1 cellular context compared by ENCODE assay signal in genomic region chr1:145918144-145918991, GRCh38.
TF ChIP-seq lines count a peak whose summit lies in the region.

A gene with protein sequence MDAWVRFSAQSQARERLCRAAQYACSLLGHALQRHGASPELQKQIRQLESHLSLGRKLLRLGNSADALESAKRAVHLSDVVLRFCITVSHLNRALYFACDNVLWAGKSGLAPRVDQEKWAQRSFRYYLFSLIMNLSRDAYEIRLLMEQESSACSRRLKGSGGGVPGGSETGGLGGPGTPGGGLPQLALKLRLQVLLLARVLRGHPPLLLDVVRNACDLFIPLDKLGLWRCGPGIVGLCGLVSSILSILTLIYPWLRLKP (minus strand): TSS chr1:145918717. CDS start chr1:145918688, 29 bp downstream.

TF ChIP-seq in A549, 52 proteins besides CTCF, POLR2A, EP300 and RAD21 (continued from another document):
- TF ChIP-seq PBX3 (IDR thresholded peaks at IDR 0.05): no peak
- no peak for TF ChIP-seq NR3C1 (IDR thresholded peaks at IDR 0.05)
TF ChIP-seq in A549: peak in this region for 8.
